In genomic region chr6:35327349-35328027, GRCh38 we compare ENCODE assay signal across 8 cellular contexts. TPM values are rescaled to one million over a fixed set of nuclear protein-coding genes. Genes with fewer than 3 reads are reported as not detected.
DNase-seq lines count a peak whose midpoint lies in the region; ATAC-seq and TF ChIP-seq lines count a peak whose summit lies in the region.

No MANE protein-coding gene starts in this region.

- H3K9me3 ChIP-seq in BLaER1 treated with 17β-estradiol and CSF1 and Interleukin-3, amounts not matched to agents 10 nM and 100 nM (replicated peaks in 1 of 11) = peaks cover 0 to 20% (median 10%) of the 10 kb centered on the region in 11 experiments; a peak in 13 of 22 replicates
- no peaks in the 10 kb centered on the region for H3K9me3 ChIP-seq in right lobe of liver

- H3K27me3 ChIP-seq in BLaER1 treated with 17β-estradiol and CSF1 and Interleukin-3, amounts not matched to agents 10 nM and 100 nM = no peaks in the 10 kb centered on the region
- H3K27me3 ChIP-seq in right lobe of liver = no peaks in the 10 kb centered on the region

- H3K4me2 ChIP-seq in BLaER1 treated with 17β-estradiol and CSF1 and Interleukin-3, amounts not matched to agents 10 nM and 100 nM = peak overlapping the region; percentile 9 to 56 (median 29); a peak in 18 of 22 replicates

- whole genome bisulfite sequencing in right lobe of liver (ENCODE audit: insufficient coverage, low coverage, low lambda C conversion rate, missing lambda C conversion rate) = 29% methylated on average over 5 of the region's 7 CpGs

- H3K9ac ChIP-seq in BLaER1 treated with 17β-estradiol and CSF1 and Interleukin-3, amounts not matched to agents 10 nM and 100 nM = peak overlapping the region in 2 of 11 experiments; percentile 26 to 31; a peak in 1 of 22 replicates

- peak; percentile 58 to 63 (median 60) for TF ChIP-seq CTCF in right lobe of liver (IDR thresholded peaks at IDR 0.05)

- peaks cover 26 to 43% (median 30%) of the 10 kb centered on the region in 11 experiments for H3K36me3 ChIP-seq in BLaER1 treated with 17β-estradiol and CSF1 and Interleukin-3, amounts not matched to agents 10 nM and 100 nM
- no peaks in the 10 kb centered on the region for H3K36me3 ChIP-seq in right lobe of liver

- ATAC-seq in GM21529 (IDR thresholded peaks at IDR 0.05; ENCODE audit: unreplicated experiment) = peak; percentile 77
- ATAC-seq in right lobe of liver = peak; percentile 84 to 88 (median 88)
- no peak for ATAC-seq in GM21447 (IDR thresholded peaks at IDR 0.05; ENCODE audit: unreplicated experiment)

- intact Hi-C loops in right lobe of liver (cut with DNase I) = no loop called here

- H3K4me3 ChIP-seq in BLaER1 treated with 17β-estradiol and CSF1 and Interleukin-3, amounts not matched to agents 10 nM and 100 nM = no peak overlapping the region
- no peak overlapping the region for H3K4me3 ChIP-seq in right lobe of liver

- peaks cover 12 to 23% (median 20%) of the 10 kb centered on the region in 10 experiments; a peak in 19 of 20 replicates for H3K4me1 ChIP-seq in BLaER1 treated with 17β-estradiol and CSF1 and Interleukin-3, amounts not matched to agents 10 nM and 100 nM
- H3K4me1 ChIP-seq in right lobe of liver = peaks cover 0 to 2% (median 0%) of the 10 kb centered on the region in 4 donors

- H3K27ac ChIP-seq in BLaER1 treated with 17β-estradiol and CSF1 and Interleukin-3, amounts not matched to agents 10 nM and 100 nM = 0 out of 22 replicates have a peak overlapping the region, but pooled peaks of 1 of the 11 experiments have one; percentile 10
- no peak overlapping the region for H3K27ac ChIP-seq in right lobe of liver

- DNase-seq in NCI-H1930 (lab: John Stamatoyannopoulos, UW) (peak; percentile 14 to 23), right lobe of liver (peak in 2 of 3 donors; percentile 62 to 70)
- DNase-seq in activated CD4-positive, CD25-positive, alpha-beta regulatory T cell treated with anti-CD3 and anti-CD28 coated beads, Interleukin-2, amount 50 U/mL, for 72 hours = peak; percentile 59
- DNase-seq in central memory CD4-positive, alpha-beta T cell = peak; percentile 71
- peak; percentile 42 to 54 for DNase-seq in stimulated activated CD8-positive, alpha-beta memory T cell treated with anti-CD3 and anti-CD28 coated beads, Interleukin-15, amount 100 ng/mL, for 4 hours (ENCODE audit: low read depth in 2 of 2)

- TF ChIP-seq POLR2A in right lobe of liver (IDR thresholded peaks at IDR 0.05) = no peak

- no peaks in the 10 kb centered on the region for H4K20me1 ChIP-seq in BLaER1 treated with 17β-estradiol and CSF1 and Interleukin-3, amounts not matched to agents 10 nM and 100 nM

RNA-seq across cellular contexts. Expression of gene PPARD, which starts 14.9 kb away (rescaled TPM):
- 10 to 100 TPM in 1 of 6 experiments, 1 to 10 TPM in 5; 5.2 to 18.8 (median 5.9) TPM for total RNA-seq in right lobe of liver

RNA-seq across cellular contexts. Expression of gene DEF6, which starts 29.9 kb away (rescaled TPM):
- 1 to 10 TPM; 1.1 to 3.6 (median 1.5) TPM for total RNA-seq in right lobe of liver

Comparison
In these comparisons a context has a peak if more than half of its experiments do, and no peak if none do; other contexts are left out.
1. DNase-seq: peak in every context shown above with its lines; median percentile 71 in central memory CD4-positive, alpha-beta T cell; 66 in right lobe of liver; 59 in activated CD4-positive, CD25-positive, alpha-beta regulatory T cell treated with anti-CD3 and anti-CD28 coated beads, Interleukin-2, amount 50 U/mL, for 72 hours; 48 in stimulated activated CD8-positive, alpha-beta memory T cell treated with anti-CD3 and anti-CD28 coated beads, Interleukin-15, amount 100 ng/mL, for 4 hours; 18 in NCI-H1930.